ENCODE assay signal across 1 cellular context in the genomic region with DNA sequence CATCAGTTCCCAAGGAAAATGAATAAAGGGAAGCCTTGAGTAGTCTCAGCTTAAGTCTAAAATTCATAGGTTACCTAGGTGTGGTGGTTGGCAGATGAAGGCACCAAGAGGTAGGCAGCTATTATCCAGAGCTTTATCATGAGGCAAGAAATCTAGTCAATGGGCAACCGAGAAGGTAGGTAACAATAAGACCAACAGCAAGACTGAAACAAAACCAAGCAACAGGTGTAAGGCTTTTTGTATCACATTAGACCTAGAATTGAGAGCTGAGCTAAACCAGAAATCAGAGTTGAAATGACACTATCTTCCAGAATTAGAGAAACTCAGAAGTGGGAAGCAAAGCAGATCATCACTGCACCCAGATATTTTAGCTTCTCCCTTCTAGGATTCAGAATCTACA.
A peak's percentile ranks its signal among the peaks of the same experiment; 100 is the strongest.
TF ChIP-seq lines count a peak whose summit lies in the region.

No MANE protein-coding gene starts in this region.

TF ChIP-seq in HEK293, 187 proteins besides CTCF, POLR2A, EP300 and RAD21 (continued from another document):
- TF ChIP-seq, protein P1, sequence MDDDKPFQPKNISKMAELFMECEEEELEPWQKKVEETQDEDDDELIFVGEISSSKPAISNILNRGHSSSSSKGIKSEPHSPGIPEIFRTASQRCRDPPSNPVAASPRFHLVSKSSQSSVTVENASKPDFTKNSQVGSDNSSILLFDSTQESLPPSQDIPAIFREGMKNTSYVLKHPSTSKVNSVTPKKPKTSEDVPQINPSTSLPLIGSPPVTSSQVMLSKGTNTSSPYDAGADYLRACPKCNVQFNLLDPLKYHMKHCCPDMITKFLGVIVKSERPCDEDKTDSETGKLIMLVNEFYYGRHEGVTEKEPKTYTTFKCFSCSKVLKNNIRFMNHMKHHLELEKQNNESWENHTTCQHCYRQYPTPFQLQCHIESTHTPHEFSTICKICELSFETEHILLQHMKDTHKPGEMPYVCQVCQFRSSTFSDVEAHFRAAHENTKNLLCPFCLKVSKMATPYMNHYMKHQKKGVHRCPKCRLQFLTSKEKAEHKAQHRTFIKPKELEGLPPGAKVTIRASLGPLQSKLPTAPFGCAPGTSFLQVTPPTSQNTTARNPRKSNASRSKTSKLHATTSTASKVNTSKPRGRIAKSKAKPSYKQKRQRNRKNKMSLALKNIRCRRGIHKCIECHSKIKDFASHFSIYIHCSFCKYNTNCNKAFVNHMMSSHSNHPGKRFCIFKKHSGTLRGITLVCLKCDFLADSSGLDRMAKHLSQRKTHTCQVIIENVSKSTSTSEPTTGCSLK (tag by site-specific recombination; IDR thresholded peaks at IDR 0.05), result no peak
- TF ChIP-seq ZNF211 (tag by site-specific recombination; IDR thresholded peaks at IDR 0.05; ENCODE audit: low read depth), result no peak
- TF ChIP-seq, protein P2, sequence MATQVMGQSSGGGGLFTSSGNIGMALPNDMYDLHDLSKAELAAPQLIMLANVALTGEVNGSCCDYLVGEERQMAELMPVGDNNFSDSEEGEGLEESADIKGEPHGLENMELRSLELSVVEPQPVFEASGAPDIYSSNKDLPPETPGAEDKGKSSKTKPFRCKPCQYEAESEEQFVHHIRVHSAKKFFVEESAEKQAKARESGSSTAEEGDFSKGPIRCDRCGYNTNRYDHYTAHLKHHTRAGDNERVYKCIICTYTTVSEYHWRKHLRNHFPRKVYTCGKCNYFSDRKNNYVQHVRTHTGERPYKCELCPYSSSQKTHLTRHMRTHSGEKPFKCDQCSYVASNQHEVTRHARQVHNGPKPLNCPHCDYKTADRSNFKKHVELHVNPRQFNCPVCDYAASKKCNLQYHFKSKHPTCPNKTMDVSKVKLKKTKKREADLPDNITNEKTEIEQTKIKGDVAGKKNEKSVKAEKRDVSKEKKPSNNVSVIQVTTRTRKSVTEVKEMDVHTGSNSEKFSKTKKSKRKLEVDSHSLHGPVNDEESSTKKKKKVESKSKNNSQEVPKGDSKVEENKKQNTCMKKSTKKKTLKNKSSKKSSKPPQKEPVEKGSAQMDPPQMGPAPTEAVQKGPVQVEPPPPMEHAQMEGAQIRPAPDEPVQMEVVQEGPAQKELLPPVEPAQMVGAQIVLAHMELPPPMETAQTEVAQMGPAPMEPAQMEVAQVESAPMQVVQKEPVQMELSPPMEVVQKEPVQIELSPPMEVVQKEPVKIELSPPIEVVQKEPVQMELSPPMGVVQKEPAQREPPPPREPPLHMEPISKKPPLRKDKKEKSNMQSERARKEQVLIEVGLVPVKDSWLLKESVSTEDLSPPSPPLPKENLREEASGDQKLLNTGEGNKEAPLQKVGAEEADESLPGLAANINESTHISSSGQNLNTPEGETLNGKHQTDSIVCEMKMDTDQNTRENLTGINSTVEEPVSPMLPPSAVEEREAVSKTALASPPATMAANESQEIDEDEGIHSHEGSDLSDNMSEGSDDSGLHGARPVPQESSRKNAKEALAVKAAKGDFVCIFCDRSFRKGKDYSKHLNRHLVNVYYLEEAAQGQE (tag by site-specific recombination; IDR thresholded peaks at IDR 0.05), result no peak
- TF ChIP-seq ZNF239 (tag by site-specific recombination; IDR thresholded peaks at IDR 0.05), result no peak
- peak; percentile 76; the same call in 1 of the 2 replicates for TF ChIP-seq SCRT1 (tag by site-specific recombination; IDR thresholded peaks at IDR 0.05; ENCODE audit: borderline replicate concordance)
